8 cellular contexts compared by ENCODE assay signal in the genomic region with DNA sequence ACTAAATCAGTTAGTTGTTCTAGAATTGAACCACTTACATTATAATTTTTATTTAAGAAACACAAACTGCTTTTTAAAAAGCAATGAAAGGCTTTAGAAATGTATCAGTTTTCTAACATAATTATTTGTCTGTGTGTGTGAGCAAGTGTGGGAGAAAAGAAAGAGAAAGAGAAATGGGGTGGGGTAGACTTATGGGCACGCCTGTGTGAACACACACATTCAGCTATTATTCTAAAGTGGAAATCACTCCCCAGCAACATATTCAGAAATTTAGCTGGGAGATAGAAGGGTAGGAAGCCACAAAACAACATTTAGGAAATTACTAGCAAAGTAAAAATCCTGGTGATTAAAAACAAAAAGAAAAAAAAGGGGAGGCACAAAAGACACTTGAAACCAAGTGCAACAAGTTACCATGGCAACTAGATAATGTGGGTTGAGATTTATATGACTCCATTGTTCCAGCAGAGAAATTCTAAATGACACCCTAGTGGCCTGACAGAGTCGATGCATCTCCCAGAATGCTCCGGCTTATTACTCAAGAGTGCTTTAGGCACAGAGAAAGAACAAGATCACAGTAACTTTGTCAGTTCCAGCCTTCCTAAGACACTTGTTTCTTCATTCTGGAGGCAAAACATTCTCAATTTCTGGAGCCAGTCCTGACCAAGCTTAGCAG.
A peak's percentile ranks its signal among the peaks of the same experiment; 100 is the strongest.
DNase-seq lines count a peak whose midpoint lies in the region; ATAC-seq and TF ChIP-seq lines count a peak whose summit lies in the region.

No MANE protein-coding gene starts in this region.

- H3K79me2 ChIP-seq in OCI-LY1 (ENCODE audit: insufficient read depth, low read length): no peaks in the 10 kb centered on the region

- H3K9me3 Mint-ChIP-seq in glutamatergic neuron (ENCODE audit: unreplicated experiment): no peaks in the 10 kb centered on the region

- H3K9ac ChIP-seq in OCI-LY1 (ENCODE audit: low read length): no peak overlapping the region

- peak; percentile 86 for ATAC-seq in GM18858 (IDR thresholded peaks at IDR 0.05; ENCODE audit: unreplicated experiment)
- ATAC-seq in HG03103 (IDR thresholded peaks at IDR 0.05; ENCODE audit: low read depth, unreplicated experiment): peak; percentile 82
- no peak for ATAC-seq in GM21447 (IDR thresholded peaks at IDR 0.05; ENCODE audit: unreplicated experiment)

- no peaks in the 10 kb centered on the region for H3K4me1 ChIP-seq in OCI-LY1 (ENCODE audit: insufficient read depth, low read length, severe bottlenecking)

- no peaks in the 10 kb centered on the region for H3F3A ChIP-seq in OCI-LY1 (ENCODE audit: insufficient read depth, low read length)

- DNase-seq in AG08395 (ENCODE audit: low spot score): peak; percentile 11
- DNase-seq in glutamatergic neuron: no peak
- no peak for DNase-seq in NOMO-1 treated with dmso at 0.1 percent for 144 hours (lab: John Stamatoyannopoulos, UW; ENCODE audit: unreplicated experiment)
- DNase-seq in occipital lobe (lab: John Stamatoyannopoulos, UW): no peak

- H3K9me2 ChIP-seq in OCI-LY1 (ENCODE audit: low read depth, low read length): no peaks in the 10 kb centered on the region

- H3K4me2 ChIP-seq in OCI-LY1 (ENCODE audit: low read length): no peak overlapping the region

- no peak overlapping the region for H3K4me3 Mint-ChIP-seq in glutamatergic neuron (ENCODE audit: unreplicated experiment)

- no peaks in the 10 kb centered on the region for H4K20me1 ChIP-seq in OCI-LY1 (ENCODE audit: insufficient read depth, low read length)

- no peak overlapping the region for H2AFZ ChIP-seq in OCI-LY1 (ENCODE audit: low read length)

- H3K36me3 ChIP-seq in OCI-LY1 (ENCODE audit: insufficient read depth, low read length): no peaks in the 10 kb centered on the region

- no peak overlapping the region for H3K27ac Mint-ChIP-seq in glutamatergic neuron (ENCODE audit: unreplicated experiment)

- no peak overlapping the region for H3K4me3 ChIP-seq in OCI-LY1 (ENCODE audit: low read depth, low read length, poor library complexity, severe bottlenecking)

- no peak overlapping the region for H3K27ac ChIP-seq in OCI-LY1 (ENCODE audit: low read depth, low read length, poor library complexity, severe bottlenecking)

- H3K27me3 Mint-ChIP-seq in glutamatergic neuron (ENCODE audit: unreplicated experiment): no peaks in the 10 kb centered on the region

- H3K27me3 ChIP-seq in OCI-LY1 (ENCODE audit: insufficient read depth, low read length): no peaks in the 10 kb centered on the region

- no peaks in the 10 kb centered on the region for H3K9me3 ChIP-seq in OCI-LY1 (ENCODE audit: low read length)

- H3K4me1 Mint-ChIP-seq in glutamatergic neuron (ENCODE audit: low read depth, unreplicated experiment): no peaks in the 10 kb centered on the region

- TF ChIP-seq CTCF in OCI-LY1 (IDR thresholded peaks at IDR 0.05; ENCODE audit: low read length) (peak; percentile 45), glutamatergic neuron (IDR thresholded peaks at IDR 0.05; ENCODE audit: partially characterized antibody, unreplicated experiment) (peak; percentile 83)

- H3K36me3 Mint-ChIP-seq in glutamatergic neuron (ENCODE audit: unreplicated experiment): no peaks in the 10 kb centered on the region
